8 cellular contexts compared by ENCODE assay signal in genomic region chr13:39263033-39263432, GRCh38.
DNase-seq lines count a peak whose midpoint lies in the region; FAIRE-seq and TF ChIP-seq lines count a peak whose summit lies in the region.

No MANE protein-coding gene starts in this region.

- H2AK5ac ChIP-seq in H1 (ENCODE audit: low read depth, low read length): no peak overlapping the region

- H2BK5ac ChIP-seq in H1 (ENCODE audit: low read depth, low read length): no peak overlapping the region

- no peak overlapping the region for H4K8ac ChIP-seq in H1 (ENCODE audit: extremely low read depth, insufficient read depth, low read length)

- H3K4me3 ChIP-seq in MM.1S (ENCODE audit: low read length) (no peak overlapping the region), H1 (ENCODE audit: extremely low read depth in 1 of 4, insufficient read depth in 2 of 4, low read depth in 3 of 4, low read length in 4 of 4) (no peak overlapping the region)

- no peaks in the 10 kb centered on the region for H3K36me3 Mint-ChIP-seq in mesothelial cell of epicardium
- H3K36me3 Mint-ChIP-seq in type B pancreatic cell: no peaks in the 10 kb centered on the region

- no peaks in the 10 kb centered on the region for H3K79me1 ChIP-seq in H1 (ENCODE audit: low read depth, low read length)

- TF ChIP-seq EP300 in H1 (IDR thresholded peaks at IDR 0.05; ENCODE audit: borderline replicate concordance in 1 of 2, low read depth in 2 of 2, low read length in 2 of 2): no peak

- TF ChIP-seq CTCF in MM.1S (IDR thresholded peaks at IDR 0.05; ENCODE audit: low read length) (peak; percentile 46), H1 (IDR thresholded peaks at IDR 0.05; ENCODE audit: control extremely low read depth in 1 of 3, insufficient read depth in 1 of 3, low read depth in 1 of 3, low read length in 3 of 3) (peak in 2 of 3 experiments; percentile 71 to 84; a peak in 3 of 4 replicates), mesothelial cell of epicardium (IDR thresholded peaks at IDR 0.05; ENCODE audit: unreplicated experiment) (peak; percentile 60), type B pancreatic cell (conservative IDR thresholded peaks at IDR 0.05) (peak; percentile 78)

- H3K9me3 ChIP-seq in MM.1S (replicated peaks; ENCODE audit: insufficient read depth, low read length) (no peaks in the 10 kb centered on the region), H1 (ENCODE audit: insufficient read depth in 2 of 2, low read depth in 1 of 2, low read length in 1 of 2) (peaks cover 0 to 3% of the 10 kb centered on the region in 2 experiments; a peak in 1 of 4 replicates)

- 60% methylated on average over 1 of the region's 1 CpG; no CpG with 5 or more reads in 1 of the 2 experiments for WGBS in H1 (ENCODE audit: extremely low coverage in 1 of 2, insufficient coverage in 1 of 2, insufficient read length in 1 of 2, insufficient replicate concordance in 2 of 2, low coverage in 1 of 2, low lambda C conversion rate in 2 of 2, missing lambda C conversion rate in 1 of 2), 2 experiments

- H3K9me2 ChIP-seq in MM.1S (replicated peaks; ENCODE audit: insufficient read depth, low read length): no peaks in the 10 kb centered on the region

- H3K27me3 ChIP-seq in MM.1S (replicated peaks; ENCODE audit: insufficient read depth, low read length): no peaks in the 10 kb centered on the region
- no peaks in the 10 kb centered on the region for H3K27me3 ChIP-seq in H1 (replicated peaks in 1 of 4; ENCODE audit: control insufficient read depth in 3 of 4, extremely low read depth in 1 of 4, insufficient read depth in 3 of 4, low read length in 3 of 4)

- H3K4me2 ChIP-seq in MM.1S (ENCODE audit: low read depth, low read length) (no peak overlapping the region), H1 (ENCODE audit: insufficient read depth in 1 of 2, low read depth in 2 of 2, low read length in 2 of 2) (no peak overlapping the region)

- H2BK120ac ChIP-seq in H1 (replicated peaks; ENCODE audit: low read depth, low read length): no peak overlapping the region

- H4K20me1 ChIP-seq in MM.1S (ENCODE audit: insufficient read depth, low read length) (no peaks in the 10 kb centered on the region), H1 (replicated peaks in 1 of 2; ENCODE audit: control insufficient read depth in 1 of 2, insufficient read depth in 2 of 2, low read length in 2 of 2) (no peaks in the 10 kb centered on the region)

- H3K79me2 ChIP-seq in MM.1S (ENCODE audit: low read length) (no peaks in the 10 kb centered on the region), H1 (ENCODE audit: control insufficient read depth in 1 of 2, insufficient read depth in 2 of 2, low read length in 2 of 2) (no peaks in the 10 kb centered on the region)

- H4K5ac ChIP-seq in H1 (ENCODE audit: insufficient read length, low read depth, low read length): no peak overlapping the region

- CTCF ChIA-PET in HEK293T (lab: Yijun Ruan, JAX): interaction anchor here (1.1 kb wide), 1 partner anchor 353 kb away, joined by 4 read pairs; no protein-coding TSS in a partner anchor
- CTCF ChIA-PET in H1 (lab: Charles Lee; ENCODE audit: partially characterized antibody): interaction anchor here (0.5 to 3.2 kb wide), 21 partner anchors 10 to 356 kb away, joined by 3 to 12 read pairs (median 4); no protein-coding TSS in a partner anchor

- H2AFZ ChIP-seq in MM.1S (ENCODE audit: low read length): no peak overlapping the region
- H2AFZ ChIP-seq in H1 (ENCODE audit: low read length): no peak overlapping the region

- no peak for TF ChIP-seq POLR2A in H1 (IDR thresholded peaks at IDR 0.05; ENCODE audit: control extremely low read depth in 1 of 2, low read depth in 2 of 2, low read length in 2 of 2)

- H3K27ac Mint-ChIP-seq in mesothelial cell of epicardium (no peak overlapping the region), type B pancreatic cell (no peak overlapping the region)

- POLR2A ChIA-PET in HEK293T (lab: Yijun Ruan, JAX): no interaction called here
- POLR2A ChIA-PET in H1 (lab: Charles Lee; ENCODE audit: partially characterized antibody): no interaction called here

- H3K9ac ChIP-seq in MM.1S (ENCODE audit: low read length) (no peak overlapping the region), H1 (replicated peaks in 1 of 4; ENCODE audit: extremely low read depth in 1 of 4, low read depth in 3 of 4, low read length in 3 of 4) (no peak overlapping the region)

- no peak overlapping the region for H4K91ac ChIP-seq in H1 (replicated peaks; ENCODE audit: insufficient read length, low read length)

- H3K27me3 Mint-ChIP-seq in mesothelial cell of epicardium (ENCODE audit: low read depth): no peaks in the 10 kb centered on the region
- H3K27me3 Mint-ChIP-seq in type B pancreatic cell: no peaks in the 10 kb centered on the region

- peak; percentile 80 to 81 for TF ChIP-seq RAD21 in H1 (IDR thresholded peaks at IDR 0.05 in 1 of 2, conservative IDR thresholded peaks at IDR 0.05 in 1 of 2; ENCODE audit: low read depth in 2 of 2, low read length in 2 of 2)

- H3K4me1 ChIP-seq in MM.1S (ENCODE audit: low read length) (peaks cover 3% of the 10 kb centered on the region), H1 (replicated peaks in 1 of 4; ENCODE audit: control insufficient read depth in 3 of 4, insufficient read depth in 4 of 4, low read length in 3 of 4) (no peaks in the 10 kb centered on the region)

- H3K56ac ChIP-seq in H1 (replicated peaks; ENCODE audit: insufficient read length, low read depth, low read length): no peak overlapping the region

- H3K14ac ChIP-seq in H1 (ENCODE audit: insufficient read length): no peak overlapping the region

- no peaks in the 10 kb centered on the region for H3K23me2 ChIP-seq in H1 (ENCODE audit: low read depth, low read length)

- H3K4ac ChIP-seq in H1 (replicated peaks; ENCODE audit: insufficient read length, low read depth, low read length): no peak overlapping the region

- H3K27ac ChIP-seq in MM.1S (ENCODE audit: low read length) (no peak overlapping the region), H1 (ENCODE audit: low read depth, low read length) (no peak overlapping the region)

- H3K4me1 Mint-ChIP-seq in mesothelial cell of epicardium: peaks cover 6% of the 10 kb centered on the region
- peaks cover 8% of the 10 kb centered on the region for H3K4me1 Mint-ChIP-seq in type B pancreatic cell (ENCODE audit: unreplicated experiment)

- no peak overlapping the region for H2BK12ac ChIP-seq in H1 (ENCODE audit: low read depth, low read length)

- H3K4me3 Mint-ChIP-seq in mesothelial cell of epicardium (no peak overlapping the region), type B pancreatic cell (no peak overlapping the region)

- H3K9me3 Mint-ChIP-seq in mesothelial cell of epicardium (peaks cover 17% of the 10 kb centered on the region), type B pancreatic cell (no peaks in the 10 kb centered on the region)

- FAIRE-seq in H1 (lab: Jason Lieb, UNC): peak; percentile 93

- no peak overlapping the region for H3K18ac ChIP-seq in H1 (ENCODE audit: extremely low read depth, low read length)

- H2BK20ac ChIP-seq in H1 (ENCODE audit: low read length): no peak overlapping the region

- no peaks in the 10 kb centered on the region for H3F3A ChIP-seq in MM.1S (ENCODE audit: insufficient read depth, low read length)

- H3K36me3 ChIP-seq in MM.1S (replicated peaks; ENCODE audit: insufficient read depth, low read length): no peaks in the 10 kb centered on the region
- no peaks in the 10 kb centered on the region for H3K36me3 ChIP-seq in H1 (ENCODE audit: control insufficient read depth in 2 of 4, insufficient read depth in 4 of 4, low read length in 3 of 4)

- H2BK15ac ChIP-seq in H1 (ENCODE audit: low read length): no peak overlapping the region

- H3K23ac ChIP-seq in H1 (ENCODE audit: insufficient read length): no peak overlapping the region

- DNase-seq in activated T-cell treated with anti-CD3 and anti-CD28 coated beads for 24 hours (ENCODE audit: low read depth) (peak; percentile 39), HEK293T (ENCODE audit: extremely low spot score) (peak; percentile 66), MM.1S (peak; percentile 21), SW480 (ENCODE audit: low spot score) (peak; percentile 53), H1 (ENCODE audit: low read depth in 1 of 2, low spot score in 2 of 2) (peak in 1 of 2 experiments; percentile 67), mesothelial cell of epicardium (ENCODE audit: low spot score in 2 of 2, unreplicated experiment in 2 of 2) (no peak), type B pancreatic cell (ENCODE audit: extremely low spot score, unreplicated experiment) (no peak)
- no peak for DNase-seq in activated T-cell treated with anti-CD3 and anti-CD28 coated beads, Interleukin-2, amount 50 U/mL, for 1 hour

TF ChIP-seq in HEK293T, 16 proteins besides CTCF, POLR2A, EP300 and RAD21:
- no peak for TF ChIP-seq ELF4 (IDR thresholded peaks at IDR 0.05)
- TF ChIP-seq NFRKB (IDR thresholded peaks at IDR 0.05): no peak
- no peak for TF ChIP-seq HDGF (IDR thresholded peaks at IDR 0.05; ENCODE audit: borderline replicate concordance)
- no peak for TF ChIP-seq ARNT (IDR thresholded peaks at IDR 0.05)
- TF ChIP-seq L3MBTL2 (conservative IDR thresholded peaks at IDR 0.05): no peak
- no peak for TF ChIP-seq FOXM1 (IDR thresholded peaks at IDR 0.05; ENCODE audit: borderline replicate concordance)
- TF ChIP-seq ZNF384 (IDR thresholded peaks at IDR 0.05): no peak
TF ChIP-seq in HEK293T: peak in this region for 0.

TF ChIP-seq in H1, 55 proteins besides CTCF, POLR2A, EP300 and RAD21:
- TF ChIP-seq BRCA1 (IDR thresholded peaks at IDR 0.05; ENCODE audit: low read depth, low read length) (no peak), ASH2L (IDR thresholded peaks at IDR 0.05; ENCODE audit: low read length) (no peak), TBP (IDR thresholded peaks at IDR 0.05; ENCODE audit: low read depth, low read length) (no peak), RFX5 (IDR thresholded peaks at IDR 0.05; ENCODE audit: borderline replicate concordance, low read depth, low read length) (no peak), GTF2F1 (IDR thresholded peaks at IDR 0.05; ENCODE audit: borderline replicate concordance, low read depth, low read length) (no peak), SIRT6 (IDR thresholded peaks at IDR 0.05; ENCODE audit: low read length) (no peak), TCF12 (IDR thresholded peaks at IDR 0.05; ENCODE audit: low read depth, low read length) (no peak)

Comparison
In these comparisons a context has a peak if more than half of its experiments do, and no peak if none do; other contexts are left out.
1. DNase-seq: peak in activated T-cell treated with anti-CD3 and anti-CD28 coated beads for 24 hours (single experiment), HEK293T (single experiment), MM.1S (single experiment) and SW480 (single experiment); none in activated T-cell treated with anti-CD3 and anti-CD28 coated beads, Interleukin-2, amount 50 U/mL, for 1 hour (single experiment), mesothelial cell of epicardium (0 of 2) and type B pancreatic cell (single experiment).
2. Peak in every context shown above with its lines, with median percentiles within 50 percentile points of each other: CTCF ChIP-seq.